29 cellular contexts compared by ENCODE assay signal in the genomic region with DNA sequence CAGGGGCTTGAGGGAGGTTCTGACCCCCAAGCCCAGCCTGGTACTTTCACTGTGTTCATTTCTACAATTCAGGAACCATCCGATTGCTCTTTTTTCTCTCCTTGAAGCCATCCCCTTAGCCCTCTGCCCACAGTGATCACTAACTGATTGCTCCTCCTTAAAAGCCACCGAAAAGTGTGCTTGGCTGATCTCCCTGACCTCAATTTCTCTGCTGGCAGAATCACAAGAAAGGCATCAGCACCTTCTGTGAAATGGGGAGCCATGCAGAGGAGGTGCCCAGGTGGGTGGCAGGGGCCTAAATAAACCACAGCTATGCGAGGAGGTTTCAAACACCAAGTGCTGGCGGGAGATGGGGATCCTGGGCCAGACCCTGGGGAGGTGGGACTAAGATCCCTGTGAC.
"Had no signal": no experiment of that assay in that cellular context is flagged by ENCODE, and none has a peak within 500 bp of the region (broad histone marks: within the 10 kb centered on the region; RNA-seq: fewer than 3 reads in every experiment).

No MANE protein-coding gene starts in this region.

- DNase-seq: activated CD4-positive, alpha-beta T cell treated with anti-CD3 and anti-CD28 coated beads for 48 hours; activated CD4-positive, alpha-beta T cell treated with anti-CD3 and anti-CD28 coated beads, Interleukin-2, amount 50 U/mL, for 4 hours; activated CD4-positive, CD25-positive, alpha-beta regulatory T cell treated with anti-CD3 and anti-CD28 coated beads, Interleukin-2, amount 50 U/mL, for 72 hours; activated CD8-positive, alpha-beta memory T cell treated with anti-CD3 and anti-CD28 coated beads, Interleukin-2, amount 50 U/mL, for 48 hours; activated CD8-positive, alpha-beta T cell treated with anti-CD3 and anti-CD28 coated beads, Interleukin-2, amount 10 ng/mL, durations not matched to agents 7 days and 5 days; activated naive CD4-positive, alpha-beta T cell treated with anti-CD3 and anti-CD28 coated beads, Interleukin-2, amount 50 U/mL, for 16 hours; activated naive CD8-positive, alpha-beta T cell treated with anti-CD3 and anti-CD28 coated beads, Interleukin-2, amount 10 ng/mL, durations not matched to agents 7 days and 5 days; activated T-cell treated with anti-CD3 and anti-CD28 coated beads, Interleukin-2, amount 50 U/mL, for 1 hour; adrenal gland; anterior cingulate cortex; KG1; NCI-H1048; NCI-H146; NCI-H187 treated with DMSO at 0.1 percent for 48 hours; NCI-H2081 treated with DMSO at 0.1 percent for 48 hours; NCI-H2171; NCI-H2227 treated with DMSO at 0.1 percent for 48 hours; NCI-H446 treated with DMSO at 0.1 percent for 48 hours; NCI-H524 treated with DMSO at 0.1 percent for 48 hours; NCI-H748 treated with DMSO at 0.1 percent for 48 hours; NK-92 treated with Interleukin-12 subunit alpha and Interleukin-12 subunit beta, amount 100 ng/mL, for 24 hours; OCI-M1; RPMI8226; T-helper 1 cell had no signal

- H3K36me3 ChIP-seq: adrenal gland, breast epithelium had no signal

- ATAC-seq: activated CD8-positive, alpha-beta T cell treated with anti-CD3 and anti-CD28 coated beads, Interleukin-2, amount 10 ng/mL, durations not matched to agents 7 days and 5 days; Panc1; Right ventricle myocardium inferior; WTC11 had no signal

- H3K9me3 ChIP-seq: adrenal gland, breast epithelium had no signal

- H3K4me1 ChIP-seq: breast epithelium had no signal

- H3K27ac ChIP-seq: breast epithelium, SK-N-MC had no signal

- H3K4me3 ChIP-seq: adrenal gland, breast epithelium, SK-N-MC had no signal

- H3K27me3 ChIP-seq: adrenal gland, breast epithelium had no signal
